In the genomic region with DNA sequence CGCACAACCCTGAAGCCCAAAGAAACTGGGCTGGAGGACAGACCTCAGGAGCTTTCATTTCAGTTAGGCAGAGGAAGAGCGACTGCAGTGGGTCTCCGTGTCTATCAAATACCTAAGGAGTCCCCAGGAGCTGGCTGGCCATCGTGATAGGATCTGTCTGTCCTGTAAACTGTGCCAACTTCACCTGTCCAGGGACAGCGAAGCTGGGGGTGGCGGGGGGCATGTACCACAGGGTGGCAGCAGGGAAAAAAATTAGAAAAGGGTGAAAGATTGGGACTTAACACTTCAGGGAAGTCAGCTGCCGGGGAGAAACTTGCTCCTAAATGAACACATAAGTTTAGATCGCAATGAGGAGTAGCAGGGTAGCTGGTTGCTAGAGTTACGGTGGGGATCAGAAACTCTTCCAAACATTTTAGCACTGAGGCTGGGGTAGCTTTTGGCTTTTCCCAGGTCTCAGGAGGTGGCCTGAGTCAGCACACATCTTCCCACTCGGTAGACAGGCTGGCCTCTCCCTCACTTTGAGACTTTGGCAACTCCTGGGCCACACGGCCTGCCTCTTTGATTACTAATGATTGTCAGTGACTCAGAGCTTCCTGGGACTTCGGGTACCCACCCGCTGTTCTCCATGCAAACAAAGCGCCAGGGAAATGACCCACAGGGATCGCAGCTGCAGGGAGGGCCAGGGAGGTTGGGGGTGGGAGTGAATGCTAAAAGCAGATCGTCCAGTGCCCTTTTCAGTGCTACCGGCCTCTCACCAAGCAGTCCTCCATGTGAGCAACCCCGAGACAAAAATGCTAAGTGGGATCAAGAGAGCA, we compare ENCODE assay signal across 8 cellular contexts. TPM values are rescaled to one million over a fixed set of nuclear protein-coding genes. Genes with fewer than 3 reads are reported as not detected.
A peak's percentile ranks its signal among the peaks of the same experiment; 100 is the strongest.
DNase-seq lines count a peak whose midpoint lies in the region; ATAC-seq and TF ChIP-seq lines count a peak whose summit lies in the region.

No MANE protein-coding gene starts in this region.

- DNase-seq in GM04503 (ENCODE audit: low read depth) = peak; percentile 82
- peak; percentile 78 for DNase-seq in NCI-H146 (lab: John Stamatoyannopoulos, UW)
- peak; percentile 16 for DNase-seq in activated T-helper 2 cell treated with anti-CD3 and anti-CD28 coated beads, Interferon-gamma antibody, Interleukin-2, Interleukin-4, amounts not matched to agents 10 μg/mL and 5 μg/mL and 100 μg/mL, durations not matched to agents 14 hours and 24 hours and 36 hours (ENCODE audit: low spot score)
- DNase-seq in NK-92 treated with Interleukin-12 subunit alpha and Interleukin-12 subunit beta, amount 100 ng/mL, for 24 hours (lab: John Stamatoyannopoulos, UW) = no peak
- DNase-seq in GM13976 (ENCODE audit: low spot score) = no peak

- H3K4me3 ChIP-seq in gastroesophageal sphincter (peak overlapping the region; percentile 48 to 66), neutrophil (ENCODE audit: low read depth in 1 of 2, low read length in 1 of 2) (peak overlapping the region; percentile 76 to 92)

- in situ Hi-C loops in GM13976 (cut with MboI; ENCODE audit: low sequenced_read_pairs, unreplicated experiment) = no loop called here

- intact Hi-C loops in activated T-helper 2 cell treated with anti-CD3 and anti-CD28 coated beads, Interferon-gamma antibody, Interleukin-2, Interleukin-4, amounts not matched to agents 10 μg/mL and 5 μg/mL and 100 μg/mL, durations not matched to agents 14 hours and 24 hours and 36 hours (cut with micrococcal nuclease) = loop anchor here (5.0 to 10.0 kb wide), 7 partner anchors 95 to 872 kb away; a partner anchor contains a TSS

- H3K9me3 ChIP-seq in gastroesophageal sphincter (no peaks in the 10 kb centered on the region), neutrophil (no peaks in the 10 kb centered on the region)

- H3K36me3 Mint-ChIP-seq in activated T-helper 2 cell treated with anti-CD3 and anti-CD28 coated beads, Interferon-gamma antibody, Interleukin-2, Interleukin-4, amounts not matched to agents 10 μg/mL and 5 μg/mL and 100 μg/mL, durations not matched to agents 14 hours and 24 hours and 36 hours (ENCODE audit: low read depth) = peaks cover 64% of the 10 kb centered on the region

- peaks cover 55% of the 10 kb centered on the region for H3K4me1 Mint-ChIP-seq in activated T-helper 2 cell treated with anti-CD3 and anti-CD28 coated beads, Interferon-gamma antibody, Interleukin-2, Interleukin-4, amounts not matched to agents 10 μg/mL and 5 μg/mL and 100 μg/mL, durations not matched to agents 14 hours and 24 hours and 36 hours (ENCODE audit: low read depth)

- H3K27ac ChIP-seq in gastroesophageal sphincter = peak overlapping the region; percentile 84 to 99 (median 96)
- no peak overlapping the region for H3K27ac ChIP-seq in neutrophil

- no peaks in the 10 kb centered on the region for H3K27me3 Mint-ChIP-seq in activated T-helper 2 cell treated with anti-CD3 and anti-CD28 coated beads, Interferon-gamma antibody, Interleukin-2, Interleukin-4, amounts not matched to agents 10 μg/mL and 5 μg/mL and 100 μg/mL, durations not matched to agents 14 hours and 24 hours and 36 hours (ENCODE audit: low read depth)

- WGBS in gastroesophageal sphincter (ENCODE audit: low coverage in 1 of 2), 2 donors = 18 to 40% methylated on average over 6 to 13 of the region's 18 CpGs

- H3K4me1 ChIP-seq in gastroesophageal sphincter (peaks cover 0 to 66% (median 34%) of the 10 kb centered on the region in 3 donors), neutrophil (ENCODE audit: control insufficient read depth in 1 of 2, insufficient read depth in 1 of 2, low read depth in 1 of 2, low read length in 1 of 2) (peaks cover 38% of the 10 kb centered on the region in 2 experiments)

- H3K36me3 ChIP-seq in gastroesophageal sphincter (peaks cover 0 to 31% of the 10 kb centered on the region in 2 donors), neutrophil (no peaks in the 10 kb centered on the region)

- H3K9me3 Mint-ChIP-seq in activated T-helper 2 cell treated with anti-CD3 and anti-CD28 coated beads, Interferon-gamma antibody, Interleukin-2, Interleukin-4, amounts not matched to agents 10 μg/mL and 5 μg/mL and 100 μg/mL, durations not matched to agents 14 hours and 24 hours and 36 hours = no peaks in the 10 kb centered on the region

- TF ChIP-seq CTCF in gastroesophageal sphincter (IDR thresholded peaks at IDR 0.05) (no peak), neutrophil (IDR thresholded peaks at IDR 0.05) (no peak), GM13976 (IDR thresholded peaks at IDR 0.05; ENCODE audit: borderline replicate concordance, control extremely low read depth, extremely low read depth, insufficient read depth, missing control alignments) (no peak)

- H3K27me3 ChIP-seq in gastroesophageal sphincter (no peaks in the 10 kb centered on the region), neutrophil (no peaks in the 10 kb centered on the region)

- ATAC-seq in gastroesophageal sphincter = peak; percentile 48
- ATAC-seq in HG03342 (IDR thresholded peaks at IDR 0.05; ENCODE audit: unreplicated experiment) = no peak

- TF ChIP-seq EP300 in gastroesophageal sphincter (IDR thresholded peaks at IDR 0.05) = no peak

- peak overlapping the region; percentile 99 for H3K27ac Mint-ChIP-seq in activated T-helper 2 cell treated with anti-CD3 and anti-CD28 coated beads, Interferon-gamma antibody, Interleukin-2, Interleukin-4, amounts not matched to agents 10 μg/mL and 5 μg/mL and 100 μg/mL, durations not matched to agents 14 hours and 24 hours and 36 hours

- TF ChIP-seq POLR2A in gastroesophageal sphincter (IDR thresholded peaks at IDR 0.05) = no peak

- H3K4me3 Mint-ChIP-seq in activated T-helper 2 cell treated with anti-CD3 and anti-CD28 coated beads, Interferon-gamma antibody, Interleukin-2, Interleukin-4, amounts not matched to agents 10 μg/mL and 5 μg/mL and 100 μg/mL, durations not matched to agents 14 hours and 24 hours and 36 hours (ENCODE audit: low read depth) = peak overlapping the region; percentile 95

RNA-seq across cellular contexts. Expression of a gene that starts 2.9 kb away (rescaled TPM):
- 72.2 and 77.3 TPM in 2 replicates for total RNA-seq in activated T-helper 2 cell treated with anti-CD3 and anti-CD28 coated beads, Interferon-gamma antibody, Interleukin-2, Interleukin-4, amounts not matched to agents 10 μg/mL and 5 μg/mL and 100 μg/mL, durations not matched to agents 14 hours and 24 hours and 36 hours
- 10 to 100 TPM in 1 of 4 donors, 1 to 10 TPM in 3; 1.1 to 10.3 (median 6.3) TPM for total RNA-seq in gastroesophageal sphincter

RNA-seq across cellular contexts. Expression of a gene that starts 25.9 kb away (rescaled TPM):
- 32.7 and 36.2 TPM in 2 replicates for total RNA-seq in activated T-helper 2 cell treated with anti-CD3 and anti-CD28 coated beads, Interferon-gamma antibody, Interleukin-2, Interleukin-4, amounts not matched to agents 10 μg/mL and 5 μg/mL and 100 μg/mL, durations not matched to agents 14 hours and 24 hours and 36 hours
- total RNA-seq in gastroesophageal sphincter = 10 to 100 TPM in 3 of 4 donors, 1 to 10 TPM in 1; 8.1 to 27.2 (median 15.8) TPM

RNA-seq across cellular contexts. Expression of a gene that starts 35.5 kb away (rescaled TPM):
- 17.2 and 19.3 TPM in 2 replicates for total RNA-seq in activated T-helper 2 cell treated with anti-CD3 and anti-CD28 coated beads, Interferon-gamma antibody, Interleukin-2, Interleukin-4, amounts not matched to agents 10 μg/mL and 5 μg/mL and 100 μg/mL, durations not matched to agents 14 hours and 24 hours and 36 hours
- 10 to 100 TPM; 10.2 to 13.5 (median 11.7) TPM for total RNA-seq in gastroesophageal sphincter

RNA-seq across cellular contexts. Expression of a gene that starts 49.1 kb away (rescaled TPM):
- not detected in 2 replicates for total RNA-seq in activated T-helper 2 cell treated with anti-CD3 and anti-CD28 coated beads, Interferon-gamma antibody, Interleukin-2, Interleukin-4, amounts not matched to agents 10 μg/mL and 5 μg/mL and 100 μg/mL, durations not matched to agents 14 hours and 24 hours and 36 hours
- not detected for total RNA-seq in gastroesophageal sphincter

Comparison
In these comparisons a context has a peak if more than half of its experiments do, and no peak if none do; other contexts are left out.
1. DNase-seq: peak in GM04503 (single experiment), NCI-H146 (single experiment) and activated T-helper 2 cell treated with anti-CD3 and anti-CD28 coated beads, Interferon-gamma antibody, Interleukin-2, Interleukin-4, amounts not matched to agents 10 μg/mL and 5 μg/mL and 100 μg/mL, durations not matched to agents 14 hours and 24 hours and 36 hours (single experiment); none in NK-92 treated with Interleukin-12 subunit alpha and Interleukin-12 subunit beta, amount 100 ng/mL, for 24 hours (single experiment) and GM13976 (single experiment).